In genomic region chr19:48842744-48843162, GRCh38 we compare ENCODE assay signal across 8 cellular contexts. TPM values are rescaled to one million over a fixed set of nuclear protein-coding genes. Genes with fewer than 3 reads are reported as not detected.
DNase-seq lines count a peak whose midpoint lies in the region; ATAC-seq, FAIRE-seq and TF ChIP-seq lines count a peak whose summit lies in the region.

No MANE protein-coding gene starts in this region.

- no peaks in the 10 kb centered on the region for H3K36me3 ChIP-seq in PC-9 (ENCODE audit: low read depth)

- CTCF ChIA-PET in Calu3 (lab: Charles Lee), result interaction anchor here (0.5 to 1.9 kb wide), 29 partner anchors 10 to 382 kb away, joined by 3 to 39 read pairs (median 4); partner anchors contain the start of genes CA11, FTL, NUCB1 and PPP1R15A
- CTCF ChIA-PET in PC-9 (lab: Charles Lee), result interaction anchor here (0.6 to 1.7 kb wide), 9 partner anchors 18 to 194 kb away, joined by 3 to 11 read pairs (median 5); partner anchors contain the start of gene GYS1

- ATAC-seq in HG03280 (IDR thresholded peaks at IDR 0.05; ENCODE audit: unreplicated experiment) (no peak), HG03520 (IDR thresholded peaks at IDR 0.05; ENCODE audit: unreplicated experiment) (no peak)

- intact Hi-C loops in Calu3 (cut with micrococcal nuclease; ENCODE audit: unreplicated experiment) (loop anchor here (2.0 kb wide), 1 partner anchor 54 kb away; no protein-coding TSS in a partner anchor), PC-9 (cut with micrococcal nuclease; ENCODE audit: unreplicated experiment) (loop anchor here (1.0 to 2.0 kb wide), 3 partner anchors 47 to 196 kb away; partner anchors contain the start of gene CA11), head of caudate nucleus (cut with DNase I) (no loop called here)

- no peaks in the 10 kb centered on the region for H3K9me3 ChIP-seq in PC-9 (ENCODE audit: insufficient read depth, low read depth)

- POLR2A ChIA-PET in PC-9 (lab: Charles Lee; ENCODE audit: unreplicated experiment), result interaction anchor here (0.6 to 1.0 kb wide), 7 partner anchors 27 to 340 kb away, joined by 3 to 51 read pairs (median 5); no protein-coding TSS in a partner anchor

- H3K4me1 ChIP-seq in PC-9 (replicated peaks; ENCODE audit: insufficient read depth), result no peaks in the 10 kb centered on the region

- no peaks in the 10 kb centered on the region for H3K9me3 Mint-ChIP-seq in Calu3 (ENCODE audit: low read depth, unreplicated experiment)
- no peaks in the 10 kb centered on the region for H3K9me3 Mint-ChIP-seq in progenitor cell of endocrine pancreas (ENCODE audit: low read depth)

- peaks cover 20% of the 10 kb centered on the region for H3F3A ChIP-seq in PC-9 (ENCODE audit: insufficient read depth, low read depth)

- H3K4me3 Mint-ChIP-seq in Calu3 (ENCODE audit: low read depth, unreplicated experiment), result no peak overlapping the region
- H3K4me3 Mint-ChIP-seq in progenitor cell of endocrine pancreas (ENCODE audit: low read depth), result no peak overlapping the region

- H3K27ac Mint-ChIP-seq in Calu3 (ENCODE audit: unreplicated experiment) (peak overlapping the region; percentile 3), progenitor cell of endocrine pancreas (peak overlapping the region; percentile 16)

- no peak overlapping the region for H3K27ac ChIP-seq in PC-9

- H4K20me1 ChIP-seq in PC-9 (ENCODE audit: insufficient read depth), result no peaks in the 10 kb centered on the region

- no peak overlapping the region for H3K4me3 ChIP-seq in PC-9

- H3K79me2 ChIP-seq in PC-9 (ENCODE audit: low read depth), result no peaks in the 10 kb centered on the region

- peak; percentile 67 for DNase-seq in Calu3
- DNase-seq in HTR-8/SVneo (ENCODE audit: insufficient read length, low spot score), result peak; percentile 61
- DNase-seq in PC-9, result peak; percentile 36 to 50
- peak; percentile 33 for DNase-seq in activated naive CD4-positive, alpha-beta T cell treated with anti-CD3 and anti-CD28 coated beads, Interleukin-2, amount 50 U/mL, for 16 hours
- DNase-seq in head of caudate nucleus, result peak in 35 of 42 donors; percentile 12 to 84 (median 49)
- peak; percentile 37 for DNase-seq in progenitor cell of endocrine pancreas (ENCODE audit: low spot score, unreplicated experiment)

- H2AFZ ChIP-seq in PC-9, result no peak overlapping the region

- H3K9me2 ChIP-seq in PC-9 (ENCODE audit: insufficient read depth), result no peaks in the 10 kb centered on the region

- no peak overlapping the region for H3K4me2 ChIP-seq in PC-9

- H3K27me3 Mint-ChIP-seq in Calu3 (ENCODE audit: unreplicated experiment) (no peaks in the 10 kb centered on the region), progenitor cell of endocrine pancreas (no peaks in the 10 kb centered on the region)

- BruUV-seq in Calu3 (replicated peaks; lab: Mats Ljungman, UMichigan) (no TSS peak), PC-9 (replicated peaks; lab: Mats Ljungman, UMichigan) (no TSS peak)

- H3K4me1 Mint-ChIP-seq in Calu3 (ENCODE audit: low read depth, unreplicated experiment) (no peaks in the 10 kb centered on the region), progenitor cell of endocrine pancreas (ENCODE audit: low read depth) (peaks cover 5% of the 10 kb centered on the region)

- H3K36me3 Mint-ChIP-seq in Calu3 (ENCODE audit: insufficient read depth, unreplicated experiment), result peaks cover 29% of the 10 kb centered on the region
- H3K36me3 Mint-ChIP-seq in progenitor cell of endocrine pancreas (ENCODE audit: insufficient read depth), result peaks cover 5% of the 10 kb centered on the region

- H3K27me3 ChIP-seq in PC-9 (ENCODE audit: insufficient read depth, low read depth), result no peaks in the 10 kb centered on the region

- FAIRE-seq in HTR-8/SVneo (lab: Jason Lieb, UNC), result no peak

- TF ChIP-seq CTCF in Calu3 (IDR thresholded peaks at IDR 0.05; ENCODE audit: unreplicated experiment) (peak; percentile 82), PC-9 (conservative IDR thresholded peaks at IDR 0.05) (peak; percentile 95), progenitor cell of endocrine pancreas (IDR thresholded peaks at IDR 0.05; ENCODE audit: unreplicated experiment) (peak; percentile 81)

RNA-seq across cellular contexts. Expression of gene HSD17B14, which starts 6.5 kb away (rescaled TPM):
- 2.6 and 5.7 TPM in 2 replicates for total RNA-seq in Calu3 (2022)
- 20.7 and 33.6 TPM in 2 replicates for total RNA-seq in PC-9 (2021)
- 20.5 and 22.1 TPM in 2 replicates for total RNA-seq in progenitor cell of endocrine pancreas

RNA-seq across cellular contexts. Expression of gene PLEKHA4, which starts 25.7 kb away (rescaled TPM):
- total RNA-seq in Calu3 (2022), result 57.6 and 72.2 TPM in 2 replicates
- 0.79 and 1.8 TPM in 2 replicates for total RNA-seq in PC-9 (2021)
- total RNA-seq in progenitor cell of endocrine pancreas, result 8.5 and 11.7 TPM in 2 replicates

RNA-seq across cellular contexts. Expression of gene PPP1R15A, which starts 29.5 kb away (rescaled TPM):
- total RNA-seq in Calu3 (2022), result 118 TPM in 2 replicates
- total RNA-seq in PC-9 (2021), result 49.5 and 53.6 TPM in 2 replicates
- total RNA-seq in progenitor cell of endocrine pancreas, result 44.5 and 48.9 TPM in 2 replicates

RNA-seq across cellular contexts. Expression of gene BCAT2, which starts 31.9 kb away (rescaled TPM):
- 84.4 and 91.0 TPM in 2 replicates for total RNA-seq in Calu3 (2022)
- total RNA-seq in PC-9 (2021), result 69.7 and 70.5 TPM in 2 replicates
- 61.0 and 70.0 TPM in 2 replicates for total RNA-seq in progenitor cell of endocrine pancreas

RNA-seq across cellular contexts. Expression of gene TULP2, which starts 55.8 kb away (rescaled TPM):
- total RNA-seq in Calu3 (2022) (not detected in 2 replicates), PC-9 (2021) (not detected in 2 replicates), progenitor cell of endocrine pancreas (0.46 TPM in 1 of 2 replicates, not detected in the other)
